In the genomic region with DNA sequence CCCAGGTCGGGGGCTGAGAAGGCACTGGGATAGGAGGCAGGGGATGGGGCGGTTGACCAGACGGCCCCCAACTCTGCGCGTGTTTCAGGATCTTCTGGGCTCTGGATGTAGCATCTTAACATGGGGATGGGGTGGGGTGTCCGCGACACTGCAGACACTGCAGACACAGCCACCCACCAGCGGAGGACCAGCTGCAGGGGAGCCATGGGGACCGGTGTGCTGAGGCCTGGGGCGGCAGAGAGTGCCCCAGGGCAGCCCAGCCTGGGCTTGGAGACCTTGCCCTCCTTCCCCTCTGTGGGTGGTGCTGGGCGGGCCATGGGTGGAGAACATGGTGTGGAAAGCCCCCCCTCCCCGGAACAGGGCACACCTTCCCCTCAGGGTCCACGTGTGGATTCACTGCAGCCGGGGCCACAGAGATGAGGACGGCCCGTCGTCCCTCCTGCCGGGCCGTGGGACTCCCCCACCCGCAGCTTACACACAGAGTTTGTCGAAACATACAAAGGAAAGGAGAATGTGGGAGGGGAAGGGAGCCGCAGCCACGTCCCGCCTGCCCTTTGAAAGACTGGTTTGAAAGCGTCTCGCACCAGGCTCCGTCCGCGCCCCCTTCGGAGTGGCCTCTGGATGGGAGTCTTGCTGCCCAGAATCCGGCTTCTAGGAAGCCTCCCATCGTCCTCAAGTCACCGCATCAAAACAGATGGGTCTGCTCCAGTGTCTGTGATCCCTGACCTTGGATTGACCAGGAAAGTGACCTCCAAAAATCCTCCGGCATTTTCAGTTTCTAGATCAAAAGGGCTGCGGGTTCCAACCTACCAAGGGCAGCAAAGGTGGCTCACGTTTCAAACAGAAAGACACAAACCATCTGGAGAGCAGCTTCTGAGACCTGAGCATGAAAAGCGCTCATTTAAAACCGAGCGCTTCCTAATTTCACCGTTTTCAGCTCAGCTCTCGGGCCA, we compare ENCODE assay signal across 11 cellular contexts.
"Had no signal": no experiment of that assay in that cellular context is flagged by ENCODE, and none has a peak within 500 bp of the region (broad histone marks: within the 10 kb centered on the region; RNA-seq: fewer than 3 reads in every experiment).

No MANE protein-coding gene starts in this region.

- H3K9me3 Mint-ChIP-seq: natural killer cell treated with Interleukin-12 subunit alpha and Interleukin-12 subunit beta and Interleukin-15 and Interleukin-18, amount 100 ng/mL, for 72 hours; stimulated activated naive CD8-positive, alpha-beta T cell treated with anti-CD3 and anti-CD28 coated beads, Interleukin-15, Interleukin-2, amounts not matched to agents 100 ng/mL and 50 ng/mL, for 24 hours had no signal

- H3K27me3 Mint-ChIP-seq: stimulated activated naive CD8-positive, alpha-beta T cell treated with anti-CD3 and anti-CD28 coated beads, Interleukin-15, Interleukin-2, amounts not matched to agents 100 ng/mL and 50 ng/mL, for 24 hours had no signal

- ATAC-seq: left ventricle myocardium superior; natural killer cell treated with Interleukin-12 subunit alpha and Interleukin-12 subunit beta and Interleukin-15 and Interleukin-18, amount 100 ng/mL, for 72 hours had no signal

- H3K27ac Mint-ChIP-seq: natural killer cell treated with Interleukin-12 subunit alpha and Interleukin-12 subunit beta and Interleukin-15 and Interleukin-18, amount 100 ng/mL, for 72 hours; stimulated activated naive CD8-positive, alpha-beta T cell treated with anti-CD3 and anti-CD28 coated beads, Interleukin-15, Interleukin-2, amounts not matched to agents 100 ng/mL and 50 ng/mL, for 24 hours had no signal

- H3K4me3 Mint-ChIP-seq: natural killer cell treated with Interleukin-12 subunit alpha and Interleukin-12 subunit beta and Interleukin-15 and Interleukin-18, amount 100 ng/mL, for 72 hours; stimulated activated naive CD8-positive, alpha-beta T cell treated with anti-CD3 and anti-CD28 coated beads, Interleukin-15, Interleukin-2, amounts not matched to agents 100 ng/mL and 50 ng/mL, for 24 hours had no signal

- H3K36me3 Mint-ChIP-seq: natural killer cell treated with Interleukin-12 subunit alpha and Interleukin-12 subunit beta and Interleukin-15 and Interleukin-18, amount 100 ng/mL, for 72 hours had no signal

- DNase-seq: central memory CD4-positive, alpha-beta T cell; effector CD4-positive, alpha-beta T cell; islet precursor cell; left ventricle myocardium superior; mesenchymal stem cell; midbrain; small intestine; stimulated activated CD4-positive, alpha-beta T cell treated with anti-CD3 and anti-CD28 coated beads, Interleukin-2, amount 100 ng/mL, for 48 hours; testis had no signal
